ENCODE assay signal across 8 cellular contexts in the genomic region with DNA sequence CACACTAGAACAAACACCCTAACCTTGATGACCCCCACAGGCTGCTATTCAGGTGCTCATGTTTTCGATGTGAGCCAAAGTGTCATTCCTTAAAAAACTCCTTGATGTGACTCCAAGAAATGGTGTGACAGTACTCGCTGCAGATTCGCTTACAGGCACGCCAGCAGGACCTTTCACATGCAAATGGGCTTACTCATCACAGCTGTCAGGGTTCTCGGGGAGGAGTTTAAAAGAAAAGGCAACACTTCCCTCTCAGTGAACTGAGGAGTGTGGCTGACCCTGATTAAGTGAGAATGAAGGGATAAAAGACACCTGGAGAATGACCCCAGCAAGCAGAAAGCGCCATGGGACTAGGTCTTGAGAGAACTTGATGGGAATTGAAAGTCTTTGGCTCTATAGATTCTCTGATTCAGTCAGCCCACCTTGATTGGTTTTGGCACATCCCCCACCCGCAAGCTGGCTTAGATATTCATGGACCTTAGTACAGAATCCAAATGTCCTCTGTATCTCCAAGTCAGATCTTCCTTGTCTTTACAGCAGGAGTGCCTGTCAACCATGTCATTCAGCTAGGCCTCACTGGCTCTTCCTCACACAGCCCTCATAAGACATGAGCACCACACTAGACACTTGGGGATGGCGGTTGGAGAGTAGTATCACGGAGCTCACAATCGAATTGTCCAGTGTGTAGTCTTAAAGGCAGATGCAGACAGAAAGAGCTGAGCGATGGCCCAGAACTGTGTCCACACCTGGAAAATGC.
A peak's percentile ranks its signal among the peaks of the same experiment; 100 is the strongest.
DNase-seq lines count a peak whose midpoint lies in the region; ATAC-seq, FAIRE-seq and TF ChIP-seq lines count a peak whose summit lies in the region.

No MANE protein-coding gene starts in this region.

- H3K27ac ChIP-seq in DOHH2 (ENCODE audit: low read depth, low read length) = no peak overlapping the region
- H3K27ac ChIP-seq in GM23338 (ENCODE audit: low read depth) = peak overlapping the region; percentile 34; the same call in 1 of the 2 replicates
- peak overlapping the region; percentile 13 for H3K27ac ChIP-seq in keratinocyte (ENCODE audit: control insufficient read depth, insufficient read depth, low read length)

- H3K9me1 ChIP-seq in keratinocyte (ENCODE audit: control insufficient read depth, extremely low read depth, insufficient read depth, low read length) = peaks cover 2% of the 10 kb centered on the region

- dilution Hi-C loops in keratinocyte (cut with MboI; ENCODE audit: extremely low pct_ligation_motif_present, low sequenced_read_pairs) = no loop called here

- peak overlapping the region; percentile 82 for H3K27ac Mint-ChIP-seq in GM23338

- TF ChIP-seq CTCF in DOHH2 (IDR thresholded peaks at IDR 0.05; ENCODE audit: low read depth, low read length, poor library complexity, severe bottlenecking) = no peak
- no peak for TF ChIP-seq CTCF in GM23338 (conservative IDR thresholded peaks at IDR 0.05; ENCODE audit: low read depth in 2 of 2)
- TF ChIP-seq CTCF in keratinocyte (optimal IDR thresholded peaks at IDR 0.05 in 1 of 3, IDR thresholded peaks at IDR 0.05 in 1 of 3, conservative IDR thresholded peaks at IDR 0.05 in 1 of 3; ENCODE audit: extremely low read depth in 1 of 3, insufficient read depth in 2 of 3, low read length in 3 of 3) = no peak

- H3K36me3 Mint-ChIP-seq in GM23338 (ENCODE audit: low read depth) = no peaks in the 10 kb centered on the region

- H3K79me2 ChIP-seq in DOHH2 (ENCODE audit: control insufficient read depth, low read length) (no peaks in the 10 kb centered on the region), GM23338 (replicated peaks; ENCODE audit: insufficient read depth) (no peaks in the 10 kb centered on the region), keratinocyte (ENCODE audit: control insufficient read depth, insufficient read depth, low read length) (no peaks in the 10 kb centered on the region)

- H3K4me2 ChIP-seq in DOHH2 (ENCODE audit: low read length) (peak overlapping the region; percentile 32), GM23338 (peak overlapping the region; percentile 64), keratinocyte (ENCODE audit: control insufficient read depth, extremely low read depth, insufficient read depth, low read depth, low read length) (peak overlapping the region; percentile 49)

- no peak overlapping the region for H2AFZ ChIP-seq in GM23338
- no peak overlapping the region for H2AFZ ChIP-seq in keratinocyte (ENCODE audit: control insufficient read depth, low read length)

- H3K4me1 Mint-ChIP-seq in GM23338 = peaks cover 33% of the 10 kb centered on the region

- H3K9me3 Mint-ChIP-seq in GM23338 = no peaks in the 10 kb centered on the region

- H3K4me3 Mint-ChIP-seq in GM23338 = peak overlapping the region; percentile 23

- peak; percentile 97 for ATAC-seq in GM23338
- ATAC-seq in HG02571 (IDR thresholded peaks at IDR 0.05; ENCODE audit: unreplicated experiment) = no peak

- H3K9me3 ChIP-seq in DOHH2 (ENCODE audit: control insufficient read depth, insufficient read depth, low read length) = no peaks in the 10 kb centered on the region
- no peaks in the 10 kb centered on the region for H3K9me3 ChIP-seq in keratinocyte (ENCODE audit: control insufficient read depth, low read depth, low read length)

- H4K20me1 ChIP-seq in DOHH2 (ENCODE audit: control insufficient read depth, insufficient read depth, low read depth, low read length) (no peaks in the 10 kb centered on the region), GM23338 (replicated peaks; ENCODE audit: insufficient read depth) (no peaks in the 10 kb centered on the region; the same call in 1 of the 2 replicates), keratinocyte (ENCODE audit: control insufficient read depth, extremely low read depth, insufficient read depth, low read length) (no peaks in the 10 kb centered on the region)

- H3K27me3 Mint-ChIP-seq in GM23338 (ENCODE audit: insufficient read depth, low read depth, poor library complexity) = no peaks in the 10 kb centered on the region

- H3K27me3 ChIP-seq in DOHH2 (ENCODE audit: control insufficient read depth, low read length) (no peaks in the 10 kb centered on the region), GM23338 (ENCODE audit: insufficient read depth) (no peaks in the 10 kb centered on the region), keratinocyte (ENCODE audit: control insufficient read depth, extremely low read depth, insufficient read depth, low read length) (no peaks in the 10 kb centered on the region)

- H3K36me3 ChIP-seq in DOHH2 (ENCODE audit: control insufficient read depth, low read length) = no peaks in the 10 kb centered on the region
- H3K36me3 ChIP-seq in GM23338 (ENCODE audit: insufficient read depth) = no peaks in the 10 kb centered on the region
- H3K36me3 ChIP-seq in keratinocyte (ENCODE audit: control insufficient read depth in 2 of 2, extremely low read depth in 1 of 2, insufficient read depth in 2 of 2, low read length in 2 of 2) = no peaks in the 10 kb centered on the region

- no peaks in the 10 kb centered on the region for H3K9me2 ChIP-seq in DOHH2 (replicated peaks; ENCODE audit: control insufficient read depth, low read length)
- H3K9me2 ChIP-seq in GM23338 (ENCODE audit: insufficient read depth) = no peaks in the 10 kb centered on the region

- no peaks in the 10 kb centered on the region for H3F3A ChIP-seq in DOHH2 (ENCODE audit: control insufficient read depth, insufficient read depth)
- no peaks in the 10 kb centered on the region; the same call in 1 of the 2 replicates for H3F3A ChIP-seq in GM23338 (replicated peaks; ENCODE audit: low read depth)

- H3K4me3 ChIP-seq in DOHH2 (ENCODE audit: low read length) = 0 out of 2 replicates have a peak overlapping the region, but pooled peaks have one; percentile 1
- H3K4me3 ChIP-seq in GM23338 = no peak overlapping the region
- H3K4me3 ChIP-seq in keratinocyte (ENCODE audit: control insufficient read depth in 2 of 3, extremely low read depth in 1 of 3, insufficient read depth in 2 of 3, low read depth in 1 of 3, low read length in 3 of 3) = no peak overlapping the region

- H3K4me1 ChIP-seq in DOHH2 (ENCODE audit: control insufficient read depth, low read length) = peaks cover 23% of the 10 kb centered on the region
- peaks cover 25% of the 10 kb centered on the region for H3K4me1 ChIP-seq in GM23338 (ENCODE audit: insufficient read depth)
- peaks cover 30% of the 10 kb centered on the region for H3K4me1 ChIP-seq in keratinocyte (ENCODE audit: control insufficient read depth, extremely low read depth, insufficient read depth, low read length)

- FAIRE-seq in keratinocyte (lab: Jason Lieb, UNC) = peak; percentile 96

- no peak overlapping the region for H3K9ac ChIP-seq in keratinocyte (ENCODE audit: control insufficient read depth, extremely low read depth, insufficient read depth, low read length)

- DNase-seq in GM23338 (ENCODE audit: low spot score) (peak; percentile 93), T1000 (lab: John Stamatoyannopoulos, UW) (peak; percentile 12), keratinocyte (ENCODE audit: low read depth, low spot score) (no peak), NCI-H446 treated with DMSO at 0.1 percent for 48 hours (lab: John Stamatoyannopoulos, UW) (no peak), SW480 (ENCODE audit: low spot score) (no peak)
- DNase-seq in activated CD4-positive, alpha-beta T cell treated with anti-CD3 and anti-CD28 coated beads, Interleukin-2, amount 50 U/mL, for 1 hour = no peak

TF ChIP-seq in GM23338, 12 proteins besides CTCF, POLR2A, EP300 and RAD21:
- TF ChIP-seq NANOG (IDR thresholded peaks at IDR 0.05; ENCODE audit: borderline replicate concordance) (peak; percentile 8; the same call in 1 of the 2 replicates), CREB1 (CRISPR knock-in tag; IDR thresholded peaks at IDR 0.05; ENCODE audit: low read depth) (no peak)

Comparison
In these comparisons a context has a peak if more than half of its experiments do, and no peak if none do; other contexts are left out.
1. DNase-seq: peak in GM23338 (single experiment) and T1000 (single experiment); none in keratinocyte (single experiment), activated CD4-positive, alpha-beta T cell treated with anti-CD3 and anti-CD28 coated beads, Interleukin-2, amount 50 U/mL, for 1 hour (single experiment), NCI-H446 treated with DMSO at 0.1 percent for 48 hours (single experiment) and SW480 (single experiment).
2. Peak in every context shown above with its lines, with median percentiles within 50 percentile points of each other: H3K4me2 ChIP-seq.